ENCODE assay signal across 8 cellular contexts in genomic region chr1:40690919-40691537, GRCh38. TPM values are rescaled to one million over a fixed set of nuclear protein-coding genes. Genes with fewer than 3 reads are reported as not detected.
DNase-seq lines count a peak whose midpoint lies in the region; ATAC-seq and TF ChIP-seq lines count a peak whose summit lies in the region.

No MANE protein-coding gene starts in this region.

- TF ChIP-seq CTCF in GM12864 (IDR thresholded peaks at IDR 0.05; ENCODE audit: low read depth, low read length, missing control alignments) (no peak), fibroblast of pulmonary artery (IDR thresholded peaks at IDR 0.05; ENCODE audit: low read length, missing control alignments) (no peak), retinal pigment epithelial cell (conservative IDR thresholded peaks at IDR 0.05; ENCODE audit: low read depth, low read length) (no peak)

- peak overlapping the region; percentile 99 for H3K4me3 ChIP-seq in GM12864 (ENCODE audit: low read depth, low read length)
- H3K4me3 ChIP-seq in fibroblast of pulmonary artery (replicated peaks; ENCODE audit: low read depth, low read length) = peak overlapping the region; percentile 75
- H3K4me3 ChIP-seq in retinal pigment epithelial cell (ENCODE audit: low read length) = peak overlapping the region; percentile 79

- H3K27me3 Mint-ChIP-seq in T-cell = no peaks in the 10 kb centered on the region

- POLR2A ChIA-PET in T-cell (lab: Charles Lee) = interaction anchor here (0.5 to 1.7 kb wide), 10 partner anchors 10 to 525 kb away, joined by 3 to 7 read pairs (median 4); no protein-coding TSS in a partner anchor

- peaks cover 58 to 64% (median 61%) of the 10 kb centered on the region in 3 donors for H3K4me1 Mint-ChIP-seq in T-cell

- ATAC-seq in T-cell (replicated peaks in 1 of 4) (no peak), GM18861 (IDR thresholded peaks at IDR 0.05; ENCODE audit: unreplicated experiment) (no peak)

- H3K36me3 Mint-ChIP-seq in T-cell = peaks cover 13% of the 10 kb centered on the region

- CTCF ChIA-PET in T-cell (lab: Charles Lee) = interaction anchor here in 1 of 2 donors (0.5 to 2.7 kb wide), 12 partner anchors 10 to 171 kb away, joined by 3 to 13 read pairs (median 4); partner anchors contain the start of genes CITED4 and ZNF684

- peak overlapping the region; percentile 94 to 96 for H3K27ac Mint-ChIP-seq in T-cell

- H3K9me3 Mint-ChIP-seq in T-cell = no peaks in the 10 kb centered on the region

- peak overlapping the region; percentile 87 to 98 (median 95) for H3K4me3 Mint-ChIP-seq in T-cell

- DNase-seq in GM12864 (ENCODE audit: low read depth) (no peak), T-cell (peak in 1 of 34 experiments; percentile 13), fibroblast of pulmonary artery (ENCODE audit: low read depth) (no peak), retinal pigment epithelial cell (ENCODE audit: low read depth) (no peak), AG08396 (ENCODE audit: low spot score) (no peak), SHP77 treated with DMSO at 0.1 percent for 48 hours (lab: John Stamatoyannopoulos, UW) (no peak), NCI-H1092 treated with DMSO at 0.1 percent for 48 hours (lab: John Stamatoyannopoulos, UW) (no peak)

RNA-seq across cellular contexts. Expression of gene NFYC, which starts 0.5 kb away (rescaled TPM):
- total RNA-seq in T-cell = 10 to 100 TPM; 50.1 to 60.4 (median 52.9) TPM

RNA-seq across cellular contexts. Expression of gene RIMS3, which starts 25.5 kb away (rescaled TPM):
- total RNA-seq in T-cell = 1 to 10 TPM; 1.8 to 3.0 (median 2.3) TPM
